Comparison of ENCODE assay signal across 12 cellular contexts in genomic region chr7:152383341-152384234, GRCh38. TPM values are rescaled to one million over a fixed set of nuclear protein-coding genes. Genes with fewer than 3 reads are reported as not detected.
DNase-seq lines count a peak whose midpoint lies in the region; ATAC-seq and TF ChIP-seq lines count a peak whose summit lies in the region.
"Had no signal": no experiment of that assay in that cellular context is flagged by ENCODE, and none has a peak within 500 bp of the region (broad histone marks: within the 10 kb centered on the region; RNA-seq: fewer than 3 reads in every experiment).

No MANE protein-coding gene starts in this region.

- no TSS peak for BruUV-seq in IMR-90 (replicated peaks; lab: Mats Ljungman, UMichigan)

- no peak for TF ChIP-seq RAD21 in IMR-90 (IDR thresholded peaks at IDR 0.05; ENCODE audit: low read length)

- ATAC-seq in IMR-90 (ENCODE audit: low read depth) = peak; percentile 62
- peak; percentile 43 for ATAC-seq in omental fat pad (ENCODE audit: low FRiP score)
- ATAC-seq in GM18519 (IDR thresholded peaks at IDR 0.05; ENCODE audit: low FRiP score, unreplicated experiment) = no peak
- no peak for ATAC-seq in HG02623 (IDR thresholded peaks at IDR 0.05; ENCODE audit: unreplicated experiment)

- H2BK5ac ChIP-seq in IMR-90 (ENCODE audit: low read depth, low read length, poor library complexity, severe bottlenecking) = peak overlapping the region; percentile 18

- TF ChIP-seq CTCF in IMR-90 (conservative IDR thresholded peaks at IDR 0.05; ENCODE audit: low read depth, low read length) = no peak
- no peak for TF ChIP-seq CTCF in omental fat pad (IDR thresholded peaks at IDR 0.05)

- no peaks in the 10 kb centered on the region for H3K27me3 ChIP-seq in IMR-90 (ENCODE audit: control insufficient read depth, insufficient read depth, low read length)
- H3K27me3 ChIP-seq: heart left ventricle had no signal

- no peak for TF ChIP-seq POLR2A in IMR-90 (IDR thresholded peaks at IDR 0.05; ENCODE audit: low read depth, low read length)

- H4K20me1 ChIP-seq in IMR-90 (ENCODE audit: insufficient read depth, low read length) = peaks cover 51% of the 10 kb centered on the region

- POLR2A ChIA-PET in IMR-90 (lab: Charles Lee; ENCODE audit: unreplicated experiment) = no interaction called here

- dilution Hi-C loops in IMR-90 (cut with HindIII; ENCODE audit: low sequenced_read_pairs, unreplicated experiment) = no loop called here

- H3K36me3 ChIP-seq in IMR-90 (ENCODE audit: control insufficient read depth, insufficient read depth, low read length) = no peaks in the 10 kb centered on the region
- H3K36me3 ChIP-seq: heart left ventricle had no signal

- no peak overlapping the region; the same call in 1 of the 2 replicates for H3K56ac ChIP-seq in IMR-90 (ENCODE audit: extremely low read depth, insufficient read depth, low read length)

- no peak overlapping the region for H2AK9ac ChIP-seq in IMR-90 (replicated peaks; ENCODE audit: low read depth, low read length, poor library complexity)

- H3K4me3 ChIP-seq in IMR-90 (ENCODE audit: insufficient read depth, low read depth, low read length) = no peak overlapping the region
- H3K4me3 ChIP-seq: heart left ventricle, skin epidermis had no signal

- intact Hi-C loops in IMR-90 (cut with micrococcal nuclease) = no loop called here

- H3K79me1 ChIP-seq in IMR-90 (ENCODE audit: low read depth in 1 of 2, low read length in 2 of 2) = peaks cover 6 to 19% of the 10 kb centered on the region in 2 experiments

- no peak overlapping the region for H3K27ac ChIP-seq in IMR-90 (ENCODE audit: insufficient read depth, low read length)
- H3K27ac ChIP-seq: heart left ventricle, skin epidermis had no signal

- peak; percentile 80 for DNase-seq in CD1c-positive myeloid dendritic cell (ENCODE audit: extremely low spot score)
- DNase-seq in IMR-90 = peak; percentile 95
- DNase-seq in dermis blood vessel endothelial cell = peak; percentile 49
- no peak for DNase-seq in omental fat pad (ENCODE audit: low spot score)
- no peak for DNase-seq in amygdala (lab: John Stamatoyannopoulos, UW)
- DNase-seq in anterior cingulate cortex (lab: John Stamatoyannopoulos, UW) = no peak
- DNase-seq: DMS79 treated with DMSO at 0.1 percent for 48 hours, heart left ventricle, NCI-H446 had no signal

- in situ Hi-C loops in IMR-90 (cut with MboI; ENCODE audit: low sequenced_read_pairs) = no loop called here

- CTCF ChIA-PET in IMR-90 (lab: Yijun Ruan, JAX) = no interaction called here

- H3K9ac ChIP-seq in IMR-90 (ENCODE audit: low read depth, low read length) = no peak overlapping the region

- 45% methylated on average over 3 of the region's 9 CpGs; no CpG with 5 or more reads in 1 of the 2 experiments for WGBS in IMR-90 (ENCODE audit: extremely low coverage in 2 of 2, insufficient read length in 1 of 2), 2 experiments

- no peak overlapping the region for H4K5ac ChIP-seq in IMR-90 (ENCODE audit: low read depth, low read length)

- H2BK15ac ChIP-seq in IMR-90 (ENCODE audit: low read depth, low read length) = no peak overlapping the region

- H3K18ac ChIP-seq in IMR-90 (ENCODE audit: low read depth, low read length) = no peak overlapping the region

- no peak overlapping the region for H4K91ac ChIP-seq in IMR-90 (ENCODE audit: insufficient read depth, low read depth, low read length)

- H3K9me1 ChIP-seq in IMR-90 (ENCODE audit: insufficient read depth, low read length) = peaks cover 8% of the 10 kb centered on the region

- H3K23ac ChIP-seq in IMR-90 (ENCODE audit: low read depth, low read length) = no peak overlapping the region

- H2BK120ac ChIP-seq in IMR-90 (ENCODE audit: low read depth, low read length) = no peak overlapping the region

- H2BK20ac ChIP-seq in IMR-90 (ENCODE audit: low read depth, low read length) = no peak overlapping the region

- no peak overlapping the region for H2AFZ ChIP-seq in IMR-90 (replicated peaks; ENCODE audit: low read length, poor library complexity)

- no peak overlapping the region for H3K14ac ChIP-seq in IMR-90 (replicated peaks; ENCODE audit: low read depth, low read length)

- peak overlapping the region; percentile 38; the same call in 1 of the 2 replicates for H3K4me2 ChIP-seq in IMR-90 (ENCODE audit: low read depth, low read length)

- no peaks in the 10 kb centered on the region; the same call in 1 of the 2 replicates for H3K9me3 ChIP-seq in IMR-90 (ENCODE audit: control insufficient read depth, insufficient read depth, low read length)
- H3K9me3 ChIP-seq: heart left ventricle had no signal

- H3K4me1 ChIP-seq in IMR-90 (ENCODE audit: control insufficient read depth, insufficient read depth, low read length) = peaks cover 7% of the 10 kb centered on the region

- no peak overlapping the region for H2AK5ac ChIP-seq in IMR-90 (ENCODE audit: low read depth, low read length)

- no peak overlapping the region for H4K8ac ChIP-seq in IMR-90 (ENCODE audit: low read depth in 2 of 2, low read length in 2 of 2)

- H3K4ac ChIP-seq in IMR-90 (ENCODE audit: low read depth, low read length) = no peak overlapping the region

TF ChIP-seq in IMR-90, 13 proteins besides CTCF, POLR2A, EP300 and RAD21:
- no peak for TF ChIP-seq CHD1 (IDR thresholded peaks at IDR 0.05; ENCODE audit: low read depth, low read length)
- TF ChIP-seq CEBPB (IDR thresholded peaks at IDR 0.05; ENCODE audit: low read depth, low read length) = 0 out of 2 replicates have a peak, but pooled peaks have one; percentile 7
- peak; percentile 61; the same call in 1 of the 2 replicates for TF ChIP-seq FOS (IDR thresholded peaks at IDR 0.05; ENCODE audit: low read depth, low read length)

RNA-seq across cellular contexts. Expression of gene KMT2C, which starts 52.2 kb away (rescaled TPM):
- 23.3 and 24.4 TPM in 2 replicates for total RNA-seq in IMR-90 (2012; rRNA removed)
- 7.3 and 8.0 TPM in 2 replicates for polyA plus RNA-seq in IMR-90 (2012; rRNA removed)
- polyA plus RNA-seq in IMR-90 (2012; cell fraction: cytosol; rRNA removed) = 2.7 and 3.6 TPM in 2 replicates
- 6.6 and 24.9 TPM in 2 replicates for polyA plus RNA-seq in IMR-90 (2012; cell fraction: nucleus; rRNA removed; ENCODE audit: low replicate concordance)
- 36.9 and 40.1 TPM in 2 replicates for total RNA-seq in dermis blood vessel endothelial cell
- total RNA-seq in omental fat pad = 10 to 100 TPM; 52.5 to 84.3 (median 59.2) TPM

Comparison
In these comparisons a context has a peak if more than half of its experiments do, and no peak if none do; other contexts are left out.
1. DNase-seq: peak in CD1c-positive myeloid dendritic cell (single experiment), IMR-90 (single experiment) and dermis blood vessel endothelial cell (single experiment); none in omental fat pad (single experiment), amygdala (0 of 56) and anterior cingulate cortex (0 of 58).
2. ATAC-seq: peak in IMR-90 (single experiment) and omental fat pad (single experiment); none in GM18519 (single experiment) and HG02623 (single experiment).